8 cellular contexts compared by ENCODE assay signal in genomic region chr5:64635056-64635686, GRCh38. TPM values are rescaled to one million over a fixed set of nuclear protein-coding genes. Genes with fewer than 3 reads are reported as not detected.
DNase-seq lines count a peak whose midpoint lies in the region; ATAC-seq and TF ChIP-seq lines count a peak whose summit lies in the region.

No MANE protein-coding gene starts in this region.

- no peak for TF ChIP-seq EP300 in suprapubic skin (IDR thresholded peaks at IDR 0.05)

- H3K9me3 ChIP-seq in HCT116 (ENCODE audit: control insufficient read depth in 1 of 2, insufficient read depth in 1 of 2, low read depth in 1 of 2, low read length in 2 of 2) (no peaks in the 10 kb centered on the region), T-helper 17 cell (ENCODE audit: control insufficient read depth, low read length, poor library complexity, severe bottlenecking) (no peaks in the 10 kb centered on the region), suprapubic skin (no peaks in the 10 kb centered on the region)

- RAD21 ChIA-PET in HCT116 (lab: Charles Lee; ENCODE audit: low non-redundant PET in 1 of 2, low total read pairs in 2 of 2, uncharacterized antibody in 2 of 2, unreplicated experiment in 2 of 2), result no interaction called here

- no peak overlapping the region for H2AFZ ChIP-seq in HCT116 (ENCODE audit: low read depth, low read length, poor library complexity, severe bottlenecking)

- H3K27ac Mint-ChIP-seq in Calu3 (ENCODE audit: unreplicated experiment), result no peak overlapping the region
- no peak overlapping the region for H3K27ac Mint-ChIP-seq in T-helper 17 cell

- H3K36me3 Mint-ChIP-seq in Calu3 (ENCODE audit: insufficient read depth, unreplicated experiment) (no peaks in the 10 kb centered on the region), T-helper 17 cell (ENCODE audit: low read depth) (peaks cover 3% of the 10 kb centered on the region)

- ATAC-seq in HCT116 (no peak; the same call in 1 of the 2 replicates), T-helper 17 cell (peak; percentile 49), GM19467 (IDR thresholded peaks at IDR 0.05; ENCODE audit: unreplicated experiment) (no peak), HG03571 (IDR thresholded peaks at IDR 0.05; ENCODE audit: unreplicated experiment) (no peak)

- H3K4me1 ChIP-seq in HCT116 (ENCODE audit: control insufficient read depth in 1 of 2, insufficient read depth in 2 of 2, low read length in 2 of 2) (no peaks in the 10 kb centered on the region), suprapubic skin (no peaks in the 10 kb centered on the region)

- peaks cover 14% of the 10 kb centered on the region; the same call in 1 of the 2 replicates for H3K27me3 ChIP-seq in HCT116 (ENCODE audit: insufficient read depth, low read length)
- H3K27me3 ChIP-seq in suprapubic skin, result peaks cover 4% of the 10 kb centered on the region

- TF ChIP-seq POLR2A in HCT116 (IDR thresholded peaks at IDR 0.05; ENCODE audit: borderline replicate concordance, extremely low read depth, insufficient read depth, insufficient read length) (no peak), suprapubic skin (IDR thresholded peaks at IDR 0.05) (no peak)

- no peak overlapping the region for H3K9ac ChIP-seq in HCT116 (ENCODE audit: low read length)

- no peaks in the 10 kb centered on the region for H3K9me2 ChIP-seq in HCT116 (ENCODE audit: insufficient read depth)

- DNase-seq in Calu3 (no peak), HCT116 (ENCODE audit: low read depth, low spot score) (peak; percentile 16), T-helper 17 cell (no peak), glomerular visceral epithelial cell (ENCODE audit: extremely low spot score) (peak; percentile 36), suprapubic skin (ENCODE audit: low spot score in 2 of 2) (no peak), activated gamma-delta T cell (lab: John Stamatoyannopoulos, UW) (no peak)

- no peaks in the 10 kb centered on the region for H3K79me2 ChIP-seq in HCT116 (ENCODE audit: insufficient read depth, low read length)

- H3K4me3 ChIP-seq in HCT116 (replicated peaks in 1 of 2; ENCODE audit: low read depth in 1 of 2, low read length in 2 of 2), result no peak overlapping the region
- no peak overlapping the region for H3K4me3 ChIP-seq in suprapubic skin

- BruUV-seq in Calu3 (replicated peaks; lab: Mats Ljungman, UMichigan) (no TSS peak), HCT116 (replicated peaks; lab: Mats Ljungman, UMichigan) (no TSS peak)

- H3K4me1 Mint-ChIP-seq in Calu3 (ENCODE audit: low read depth, unreplicated experiment), result no peaks in the 10 kb centered on the region
- peaks cover 4% of the 10 kb centered on the region for H3K4me1 Mint-ChIP-seq in T-helper 17 cell

- no peak overlapping the region for H3K4me2 ChIP-seq in HCT116 (ENCODE audit: low read length)

- intact Hi-C loops in Calu3 (cut with micrococcal nuclease; ENCODE audit: unreplicated experiment), result loop anchor here (1.0 kb wide), 2 partner anchors 149 to 848 kb away; no protein-coding TSS in a partner anchor
- intact Hi-C loops in HCT116 (cut with micrococcal nuclease), result loop anchor here (1.0 to 2.0 kb wide), 2 partner anchors 149 to 848 kb away; no protein-coding TSS in a partner anchor

- H3K27me3 Mint-ChIP-seq in Calu3 (ENCODE audit: unreplicated experiment), result peaks cover 16% of the 10 kb centered on the region
- H3K27me3 Mint-ChIP-seq in T-helper 17 cell, result peaks cover 32% of the 10 kb centered on the region

- no peaks in the 10 kb centered on the region for H4K20me1 ChIP-seq in HCT116 (ENCODE audit: insufficient read depth)

- no peaks in the 10 kb centered on the region for H3K9me3 Mint-ChIP-seq in Calu3 (ENCODE audit: low read depth, unreplicated experiment)

- H3K4me3 Mint-ChIP-seq in Calu3 (ENCODE audit: low read depth, unreplicated experiment) (no peak overlapping the region), T-helper 17 cell (no peak overlapping the region)

- POLR2A ChIA-PET in HCT116 (lab: Charles Lee), result no interaction called here

- CTCF ChIA-PET in Calu3 (lab: Charles Lee), result no interaction called here
- CTCF ChIA-PET in HCT116 (lab: Charles Lee), result interaction anchor here (1.4 to 1.9 kb wide), 3 partner anchors 150 to 848 kb away, joined by 3 to 5 read pairs (median 5); no protein-coding TSS in a partner anchor

- H3K27ac ChIP-seq in HCT116 (ENCODE audit: low read depth, low read length), result no peak overlapping the region
- no peak overlapping the region for H3K27ac ChIP-seq in suprapubic skin

- H3K36me3 ChIP-seq in HCT116 (ENCODE audit: control insufficient read depth in 1 of 2, insufficient read depth in 2 of 2, low read length in 2 of 2), result no peaks in the 10 kb centered on the region
- no peaks in the 10 kb centered on the region for H3K36me3 ChIP-seq in suprapubic skin

- TF ChIP-seq RAD21 in HCT116 (IDR thresholded peaks at IDR 0.05; ENCODE audit: low read depth), result peak; percentile 82

- 0% methylated on average over 1 of the region's 1 CpG for WGBS in suprapubic skin

- TF ChIP-seq CTCF in Calu3 (IDR thresholded peaks at IDR 0.05; ENCODE audit: unreplicated experiment) (peak; percentile 46), HCT116 (IDR thresholded peaks at IDR 0.05 in 2 of 3, conservative IDR thresholded peaks at IDR 0.05 in 1 of 3; ENCODE audit: borderline replicate concordance in 1 of 3, insufficient read depth in 1 of 3, low read depth in 2 of 3, low read length in 2 of 3) (peak; percentile 45 to 85 (median 62)), suprapubic skin (IDR thresholded peaks at IDR 0.05) (peak; percentile 54 to 74)

TF ChIP-seq in HCT116, 20 proteins besides CTCF, POLR2A, EP300 and RAD21:
- TF ChIP-seq CBX3 (IDR thresholded peaks at IDR 0.05; ENCODE audit: low read depth), result no peak
- no peak for TF ChIP-seq EGR1 (IDR thresholded peaks at IDR 0.05; ENCODE audit: low read depth)
- TF ChIP-seq SIN3A (IDR thresholded peaks at IDR 0.05; ENCODE audit: low read depth), result no peak
- TF ChIP-seq TCF7L2 (IDR thresholded peaks at IDR 0.05; ENCODE audit: borderline replicate concordance, extremely low read depth, insufficient read depth, insufficient read length), result no peak
- TF ChIP-seq FOSL1 (IDR thresholded peaks at IDR 0.05; ENCODE audit: low read depth), result no peak
- no peak for TF ChIP-seq JUND (IDR thresholded peaks at IDR 0.05)
- TF ChIP-seq ZNF274 (IDR thresholded peaks at IDR 0.05; ENCODE audit: low read depth, low read length), result no peak
- no peak for TF ChIP-seq ZBTB33 (IDR thresholded peaks at IDR 0.05; ENCODE audit: extremely low read depth, insufficient replicate concordance, low read length)
- TF ChIP-seq CEBPB (IDR thresholded peaks at IDR 0.05; ENCODE audit: low read depth), result no peak
- TF ChIP-seq YY1 (IDR thresholded peaks at IDR 0.05; ENCODE audit: extremely low read depth, insufficient replicate concordance, low read depth, low read length), result no peak
TF ChIP-seq in HCT116: peak in this region for 0.

RNA-seq across cellular contexts. Expression of gene SHISAL2B, which starts 55.1 kb away (rescaled TPM):
- total RNA-seq in Calu3 (2022) (not detected in 2 replicates), HCT116 (2021; ENCODE audit: unreplicated experiment) (not detected), T-helper 17 cell (not detected), suprapubic skin (not detected)
- polyA plus RNA-seq in HCT116 (2012), result not detected in 2 replicates

Comparison
In these comparisons a context has a peak if more than half of its experiments do, and no peak if none do; other contexts are left out.
1. DNase-seq: peak in HCT116 (single experiment) and glomerular visceral epithelial cell (single experiment); none in Calu3 (single experiment), T-helper 17 cell (0 of 3), suprapubic skin (0 of 2) and activated gamma-delta T cell (single experiment).
2. Peak in every context shown above with its lines, with median percentiles within 50 percentile points of each other: CTCF ChIP-seq.